ENCODE assay signal across 15 cellular contexts in genomic region chr14:53542692-53543091, GRCh38.
DNase-seq lines count a peak whose midpoint lies in the region; ATAC-seq and TF ChIP-seq lines count a peak whose summit lies in the region.
"Had no signal": no experiment of that assay in that cellular context is flagged by ENCODE, and none has a peak within 500 bp of the region (broad histone marks: within the 10 kb centered on the region; RNA-seq: fewer than 3 reads in every experiment).

No MANE protein-coding gene starts in this region.

- H3K4me3 Mint-ChIP-seq in naive thymus-derived CD8-positive, alpha-beta T cell: no peak overlapping the region
- H3K4me3 Mint-ChIP-seq: activated B cell treated with CpG ODN at 0.5 μM for 24 hours; activated naive CD8-positive, alpha-beta T cell treated with anti-CD3 and anti-CD28 coated beads, Interleukin-2, amount 10 ng/mL, durations not matched to agents 7 days and 5 days; naive B cell had no signal

- POLR2A ChIA-PET in naive thymus-derived CD8-positive, alpha-beta T cell (lab: Charles Lee): no interaction called here

- H3K36me3 Mint-ChIP-seq in naive thymus-derived CD8-positive, alpha-beta T cell: no peaks in the 10 kb centered on the region
- H3K36me3 Mint-ChIP-seq: activated naive CD8-positive, alpha-beta T cell treated with anti-CD3 and anti-CD28 coated beads, Interleukin-2, amount 10 ng/mL, durations not matched to agents 7 days and 5 days; naive B cell had no signal

- peaks cover 0 to 8% (median 1%) of the 10 kb centered on the region in 5 donors for H3K27me3 Mint-ChIP-seq in naive thymus-derived CD8-positive, alpha-beta T cell

- no peak for TF ChIP-seq CTCF in choroid plexus epithelial cell (conservative IDR thresholded peaks at IDR 0.05; ENCODE audit: low read depth, low read length)

- H3K4me1 Mint-ChIP-seq in naive thymus-derived CD8-positive, alpha-beta T cell: peaks cover 0 to 4% (median 0%) of the 10 kb centered on the region in 4 donors
- H3K4me1 Mint-ChIP-seq: activated naive CD8-positive, alpha-beta T cell treated with anti-CD3 and anti-CD28 coated beads, Interleukin-2, amount 10 ng/mL, durations not matched to agents 7 days and 5 days; naive B cell had no signal

- ATAC-seq in HG03571 (IDR thresholded peaks at IDR 0.05; ENCODE audit: unreplicated experiment): no peak
- no peak for ATAC-seq in GM21619 (IDR thresholded peaks at IDR 0.05; ENCODE audit: unreplicated experiment)
- no peak for ATAC-seq in naive thymus-derived CD8-positive, alpha-beta T cell

- no peak overlapping the region for H3K4me3 ChIP-seq in choroid plexus epithelial cell (ENCODE audit: low read depth, low read length)
- H3K4me3 ChIP-seq: vagina had no signal

- H3K9me3 Mint-ChIP-seq in naive thymus-derived CD8-positive, alpha-beta T cell: no peaks in the 10 kb centered on the region
- H3K9me3 Mint-ChIP-seq: activated B cell treated with CpG ODN at 0.5 μM for 24 hours; activated naive CD8-positive, alpha-beta T cell treated with anti-CD3 and anti-CD28 coated beads, Interleukin-2, amount 10 ng/mL, durations not matched to agents 7 days and 5 days had no signal

- no peak overlapping the region for H3K27ac Mint-ChIP-seq in naive thymus-derived CD8-positive, alpha-beta T cell
- H3K27ac Mint-ChIP-seq: activated B cell treated with CpG ODN at 0.5 μM for 24 hours; activated naive CD8-positive, alpha-beta T cell treated with anti-CD3 and anti-CD28 coated beads, Interleukin-2, amount 10 ng/mL, durations not matched to agents 7 days and 5 days; naive B cell had no signal

- in situ Hi-C loops in G401 (cut with HindIII; ENCODE audit: low sequenced_read_pairs): no loop called here

- peak; percentile 16 for DNase-seq in G401 (ENCODE audit: low spot score)
- peak; percentile 73 for DNase-seq in NCI-H226
- DNase-seq in choroid plexus epithelial cell (ENCODE audit: low read depth): peak; percentile 36
- DNase-seq in pons (ENCODE audit: low spot score): peak; percentile 9
- no peak for DNase-seq in amniotic stem cell (lab: John Stamatoyannopoulos, UW)
- no peak for DNase-seq in naive thymus-derived CD8-positive, alpha-beta T cell
- DNase-seq: activated B cell treated with CpG ODN at 0.5 μM for 24 hours; activated naive CD8-positive, alpha-beta T cell treated with anti-CD3 and anti-CD28 coated beads, Interleukin-2, amount 10 ng/mL, durations not matched to agents 7 days and 5 days; glutamatergic neuron; naive B cell; NK-92 treated with Interleukin-12 subunit alpha and Interleukin-12 subunit beta, amount 100 ng/mL, for 24 hours; stimulated activated CD4-positive, alpha-beta T cell treated with anti-CD3 and anti-CD28 coated beads, Interleukin-4, amount 100 ng/mL, for 4 hours had no signal

Comparison
In these comparisons a context has a peak if more than half of its experiments do, and no peak if none do; other contexts are left out.
1. DNase-seq: peak in G401 (single experiment), NCI-H226 (single experiment), choroid plexus epithelial cell (single experiment) and pons (single experiment); none in amniotic stem cell (single experiment) and naive thymus-derived CD8-positive, alpha-beta T cell (0 of 10).